Comparison of ENCODE assay signal across 19 cellular contexts in the genomic region with DNA sequence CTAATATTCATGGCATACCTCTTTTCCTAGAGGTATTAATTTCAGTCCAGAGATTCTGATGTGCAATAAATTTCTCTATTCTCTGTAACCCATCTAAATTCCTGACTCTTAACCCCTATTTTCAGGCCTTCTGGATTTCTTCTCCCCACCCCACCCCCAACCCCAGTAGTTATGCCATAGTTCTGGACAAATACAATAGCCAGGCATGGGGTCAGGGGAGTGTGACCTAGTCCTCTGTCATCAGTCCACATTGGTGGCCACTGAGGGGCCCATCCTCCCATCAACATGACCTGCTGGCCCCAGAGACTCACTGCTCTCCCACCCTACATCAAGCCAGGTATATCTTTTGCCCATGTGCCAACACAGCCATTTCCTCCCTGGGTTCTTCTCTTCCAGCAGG. TPM values are rescaled to one million over a fixed set of nuclear protein-coding genes. Genes with fewer than 3 reads are reported as not detected.
A peak's percentile ranks its signal among the peaks of the same experiment; 100 is the strongest.
DNase-seq lines count a peak whose midpoint lies in the region; ATAC-seq lines count a peak whose summit lies in the region.
"Had no signal": no experiment of that assay in that cellular context is flagged by ENCODE, and none has a peak within 500 bp of the region (broad histone marks: within the 10 kb centered on the region; RNA-seq: fewer than 3 reads in every experiment).

No MANE protein-coding gene starts in this region.

- peak overlapping the region; percentile 12 for H3K27ac Mint-ChIP-seq in activated naive CD8-positive, alpha-beta T cell treated with anti-CD3 and anti-CD28 coated beads, Interleukin-2, amount 50 U/mL, for 24 hours
- no peak overlapping the region for H3K27ac Mint-ChIP-seq in activated naive CD8-positive, alpha-beta T cell treated with anti-CD3 and anti-CD28 coated beads for 36 hours
- H3K27ac Mint-ChIP-seq in stimulated activated memory B cell treated with anti-CD40 and anti-IgM and Interleukin-4, amounts not matched to agents 10 μg/mL and 1 μg/mL and 100 μg/mL, for 72 hours = no peak overlapping the region
- H3K27ac Mint-ChIP-seq: CD14-positive monocyte; CD4-positive, alpha-beta T cell; CD8-positive, alpha-beta memory T cell; HFFc6 had no signal

- no peak overlapping the region for H3K9ac ChIP-seq in mesenchymal stem cell (ENCODE audit: low read length)
- H3K9ac ChIP-seq: BLaER1 treated with 17β-estradiol and CSF1 and Interleukin-3, amounts not matched to agents 10 nM and 100 nM had no signal

- H3K14ac ChIP-seq in mesenchymal stem cell (ENCODE audit: low read length in 2 of 2) = no peak overlapping the region

- H3K4me3 ChIP-seq in mesenchymal stem cell (ENCODE audit: insufficient read depth in 1 of 2, low read depth in 1 of 2, low read length in 2 of 2) = no peak overlapping the region
- H3K4me3 ChIP-seq: BLaER1 treated with 17β-estradiol and CSF1 and Interleukin-3, amounts not matched to agents 10 nM and 100 nM; HAP-1 had no signal

- H4K8ac ChIP-seq in mesenchymal stem cell (ENCODE audit: low read length) = no peak overlapping the region

- no peak overlapping the region for H3K27ac ChIP-seq in mesenchymal stem cell (ENCODE audit: low read length, poor library complexity, severe bottlenecking)
- H3K27ac ChIP-seq: 22Rv1; BLaER1 treated with 17β-estradiol and CSF1 and Interleukin-3, amounts not matched to agents 10 nM and 100 nM had no signal

- H3K4me2 ChIP-seq in mesenchymal stem cell (ENCODE audit: low read length, poor library complexity, severe bottlenecking) = no peak overlapping the region
- H3K4me2 ChIP-seq: BLaER1 treated with 17β-estradiol and CSF1 and Interleukin-3, amounts not matched to agents 10 nM and 100 nM had no signal

- no peak overlapping the region for H2BK5ac ChIP-seq in mesenchymal stem cell (ENCODE audit: low read depth, low read length, poor library complexity, severe bottlenecking)

- no peak overlapping the region for H3K4ac ChIP-seq in mesenchymal stem cell (ENCODE audit: low read depth in 1 of 2, low read length in 2 of 2)

- no peaks in the 10 kb centered on the region for H3K27me3 Mint-ChIP-seq in activated naive CD8-positive, alpha-beta T cell treated with anti-CD3 and anti-CD28 coated beads, Interleukin-2, amount 50 U/mL, for 24 hours
- H3K27me3 Mint-ChIP-seq in activated naive CD8-positive, alpha-beta T cell treated with anti-CD3 and anti-CD28 coated beads for 36 hours = no peaks in the 10 kb centered on the region
- H3K27me3 Mint-ChIP-seq in stimulated activated memory B cell treated with anti-CD40 and anti-IgM and Interleukin-4, amounts not matched to agents 10 μg/mL and 1 μg/mL and 100 μg/mL, for 72 hours = peaks cover 7% of the 10 kb centered on the region
- H3K27me3 Mint-ChIP-seq: CD4-positive, alpha-beta T cell had no signal

- DNase-seq in activated naive CD8-positive, alpha-beta T cell treated with anti-CD3 and anti-CD28 coated beads, Interleukin-2, amount 50 U/mL, for 24 hours = no peak
- DNase-seq in activated naive CD8-positive, alpha-beta T cell treated with anti-CD3 and anti-CD28 coated beads for 36 hours = no peak
- DNase-seq in mesenchymal stem cell = no peak
- no peak for DNase-seq in UCSD-AML1 (lab: John Stamatoyannopoulos, UW; ENCODE audit: unreplicated experiment)
- DNase-seq in NCI-H748 (lab: John Stamatoyannopoulos, UW; ENCODE audit: unreplicated experiment) = no peak
- DNase-seq: BE2C; CD4-positive, alpha-beta T cell; CD8-positive, alpha-beta memory T cell; DMS 273 treated with DMSO at 0.1 percent for 48 hours; DMS79; EL; GDM1; GOT3; HFFc6 had no signal

- no peak overlapping the region for H2AFZ ChIP-seq in mesenchymal stem cell (ENCODE audit: low read depth, low read length)

- H3K9me3 Mint-ChIP-seq in activated naive CD8-positive, alpha-beta T cell treated with anti-CD3 and anti-CD28 coated beads, Interleukin-2, amount 50 U/mL, for 24 hours = no peaks in the 10 kb centered on the region
- no peaks in the 10 kb centered on the region for H3K9me3 Mint-ChIP-seq in activated naive CD8-positive, alpha-beta T cell treated with anti-CD3 and anti-CD28 coated beads for 36 hours
- H3K9me3 Mint-ChIP-seq in stimulated activated memory B cell treated with anti-CD40 and anti-IgM and Interleukin-4, amounts not matched to agents 10 μg/mL and 1 μg/mL and 100 μg/mL, for 72 hours = no peaks in the 10 kb centered on the region
- H3K9me3 Mint-ChIP-seq: CD4-positive, alpha-beta T cell; HFFc6 had no signal

- H2AK5ac ChIP-seq in mesenchymal stem cell (ENCODE audit: low read length, severe bottlenecking) = no peak overlapping the region

- no peak overlapping the region for H2BK15ac ChIP-seq in mesenchymal stem cell (ENCODE audit: low read depth, poor library complexity, severe bottlenecking)

- ATAC-seq in activated naive CD8-positive, alpha-beta T cell treated with anti-CD3 and anti-CD28 coated beads, Interleukin-2, amount 50 U/mL, for 24 hours = no peak
- peak; percentile 34 for ATAC-seq in stimulated activated memory B cell treated with anti-CD40 and anti-IgM and Interleukin-4, amounts not matched to agents 10 μg/mL and 1 μg/mL and 100 μg/mL, for 72 hours

- no peak overlapping the region for H3K4me3 Mint-ChIP-seq in activated naive CD8-positive, alpha-beta T cell treated with anti-CD3 and anti-CD28 coated beads, Interleukin-2, amount 50 U/mL, for 24 hours
- H3K4me3 Mint-ChIP-seq in activated naive CD8-positive, alpha-beta T cell treated with anti-CD3 and anti-CD28 coated beads for 36 hours = no peak overlapping the region
- H3K4me3 Mint-ChIP-seq in stimulated activated memory B cell treated with anti-CD40 and anti-IgM and Interleukin-4, amounts not matched to agents 10 μg/mL and 1 μg/mL and 100 μg/mL, for 72 hours = no peak overlapping the region
- H3K4me3 Mint-ChIP-seq: CD14-positive monocyte; CD4-positive, alpha-beta T cell; CD8-positive, alpha-beta memory T cell; HFFc6 had no signal

- peaks cover 4% of the 10 kb centered on the region for H3K4me1 ChIP-seq in mesenchymal stem cell (ENCODE audit: control insufficient read depth, insufficient read depth, low read depth, low read length)
- H3K4me1 ChIP-seq: HAP-1 had no signal

- no peaks in the 10 kb centered on the region for H3K9me3 ChIP-seq in mesenchymal stem cell (ENCODE audit: control insufficient read depth, low read length)
- H3K9me3 ChIP-seq: BE2C, HAP-1 had no signal

- no peak overlapping the region for H2BK120ac ChIP-seq in mesenchymal stem cell (ENCODE audit: low read depth, low read length)

- no peaks in the 10 kb centered on the region for H3K27me3 ChIP-seq in mesenchymal stem cell (ENCODE audit: control insufficient read depth in 1 of 2, insufficient read depth in 1 of 2, low read length in 2 of 2)
- H3K27me3 ChIP-seq: BE2C had no signal

- no peaks in the 10 kb centered on the region for H3K36me3 ChIP-seq in mesenchymal stem cell (ENCODE audit: control insufficient read depth in 1 of 2, insufficient read depth in 2 of 2, low read depth in 1 of 2, low read length in 2 of 2)
- H3K36me3 ChIP-seq: BE2C, HAP-1 had no signal

- H2BK12ac ChIP-seq in mesenchymal stem cell (ENCODE audit: low read length in 2 of 2) = no peak overlapping the region

- H4K91ac ChIP-seq in mesenchymal stem cell (ENCODE audit: low read length) = peak overlapping the region; percentile 59

- H3K18ac ChIP-seq in mesenchymal stem cell (ENCODE audit: low read depth in 1 of 2, low read length in 2 of 2) = peak overlapping the region in 1 of 2 experiments; percentile 41

- H3K36me3 Mint-ChIP-seq in activated naive CD8-positive, alpha-beta T cell treated with anti-CD3 and anti-CD28 coated beads, Interleukin-2, amount 50 U/mL, for 24 hours (ENCODE audit: low read depth) = no peaks in the 10 kb centered on the region
- peaks cover 5% of the 10 kb centered on the region for H3K36me3 Mint-ChIP-seq in activated naive CD8-positive, alpha-beta T cell treated with anti-CD3 and anti-CD28 coated beads for 36 hours
- no peaks in the 10 kb centered on the region for H3K36me3 Mint-ChIP-seq in stimulated activated memory B cell treated with anti-CD40 and anti-IgM and Interleukin-4, amounts not matched to agents 10 μg/mL and 1 μg/mL and 100 μg/mL, for 72 hours
- H3K36me3 Mint-ChIP-seq: CD14-positive monocyte; CD8-positive, alpha-beta memory T cell had no signal

- H3K79me1 ChIP-seq in mesenchymal stem cell (replicated peaks; ENCODE audit: low read length, poor library complexity, severe bottlenecking) = no peaks in the 10 kb centered on the region

- no peak overlapping the region for H3K23ac ChIP-seq in mesenchymal stem cell (ENCODE audit: low read length in 2 of 2)

- peaks cover 4% of the 10 kb centered on the region for H3K4me1 Mint-ChIP-seq in activated naive CD8-positive, alpha-beta T cell treated with anti-CD3 and anti-CD28 coated beads, Interleukin-2, amount 50 U/mL, for 24 hours
- H3K4me1 Mint-ChIP-seq in activated naive CD8-positive, alpha-beta T cell treated with anti-CD3 and anti-CD28 coated beads for 36 hours = peaks cover 7% of the 10 kb centered on the region
- H3K4me1 Mint-ChIP-seq in stimulated activated memory B cell treated with anti-CD40 and anti-IgM and Interleukin-4, amounts not matched to agents 10 μg/mL and 1 μg/mL and 100 μg/mL, for 72 hours = no peaks in the 10 kb centered on the region
- H3K4me1 Mint-ChIP-seq: CD14-positive monocyte; CD8-positive, alpha-beta memory T cell had no signal

RNA-seq across cellular contexts. Expression of a gene that starts 3.8 kb away (rescaled TPM):
- total RNA-seq in activated naive CD8-positive, alpha-beta T cell treated with anti-CD3 and anti-CD28 coated beads for 36 hours = 1 to 10 TPM; 1.5 to 1.8 TPM
- not detected for polyA plus RNA-seq in mesenchymal stem cell (2013, experiment 1 of 2)
- polyA plus RNA-seq in mesenchymal stem cell (2013, experiment 2 of 2) = not detected
- total RNA-seq: HFFc6 had no signal
